13 cellular contexts compared by ENCODE assay signal in genomic region chr4:190179030-190179739, GRCh38. TPM values are rescaled to one million over a fixed set of nuclear protein-coding genes. Genes with fewer than 3 reads are reported as not detected.
DNase-seq lines count a peak whose midpoint lies in the region; ATAC-seq and TF ChIP-seq lines count a peak whose summit lies in the region.
"Not testable (repeated sequence)": the region's sequence is repeated elsewhere in the genome, so short reads cannot be mapped to it uniquely, and the experiment has no call there.
"Had no signal": no experiment of that assay in that cellular context is flagged by ENCODE, and none has a peak within 500 bp of the region (broad histone marks: within the 10 kb centered on the region; RNA-seq: fewer than 3 reads in every experiment).

No MANE protein-coding gene starts in this region.

- H3K4me1 ChIP-seq in Caco-2; prostate gland (replicated peaks): not testable (repeated sequence)

- not testable (repeated sequence) for H3K4me1 Mint-ChIP-seq in Caco-2 (ENCODE audit: low read depth, unreplicated experiment); activated T-cell treated with anti-CD3 and anti-CD28 coated beads, Interleukin-2, amount 50 U/mL, for 72 hours (ENCODE audit: low read depth)

- TF ChIP-seq POLR2A in prostate gland (IDR thresholded peaks at IDR 0.05) = not testable (repeated sequence)

- not testable (repeated sequence) for H3K36me3 Mint-ChIP-seq in Caco-2 (ENCODE audit: insufficient read depth, unreplicated experiment); activated T-cell treated with anti-CD3 and anti-CD28 coated beads, Interleukin-2, amount 50 U/mL, for 72 hours (ENCODE audit: insufficient read depth in 2 of 2)

- not testable (repeated sequence) for H3K9me3 Mint-ChIP-seq in Caco-2 (ENCODE audit: unreplicated experiment); activated T-cell treated with anti-CD3 and anti-CD28 coated beads, Interleukin-2, amount 50 U/mL, for 72 hours

- H3K36me3 ChIP-seq in Caco-2 (ENCODE audit: control insufficient read depth, insufficient read depth, low read length); prostate gland: not testable (repeated sequence)

- CTCF ChIA-PET in Caco-2 (lab: Charles Lee) = not testable (repeated sequence)

- H3K4me3 ChIP-seq in Caco-2 (ENCODE audit: low read depth, low read length); prostate gland: not testable (repeated sequence)

- H3K27me3 ChIP-seq in Caco-2 (replicated peaks; ENCODE audit: control insufficient read depth, insufficient read depth, low read length); prostate gland (replicated peaks; ENCODE audit: insufficient read depth): not testable (repeated sequence)

- H3K27ac ChIP-seq in prostate gland = not testable (repeated sequence)

- not testable (repeated sequence) for H3K27ac Mint-ChIP-seq in Caco-2 (ENCODE audit: unreplicated experiment); activated T-cell treated with anti-CD3 and anti-CD28 coated beads, Interleukin-2, amount 50 U/mL, for 72 hours

- DNase-seq in Caco-2 (peak; percentile 1 to 11), prostate gland (ENCODE audit: low spot score) (peak; percentile 2)
- DNase-seq in activated T-cell treated with anti-CD3 and anti-CD28 coated beads, Interleukin-2, amount 50 U/mL, for 72 hours; left ventricle myocardium superior: not testable (repeated sequence)

- H3K27me3 Mint-ChIP-seq in Caco-2 (ENCODE audit: insufficient read depth, unreplicated experiment); activated T-cell treated with anti-CD3 and anti-CD28 coated beads, Interleukin-2, amount 50 U/mL, for 72 hours (ENCODE audit: low read depth): not testable (repeated sequence)

- 31% methylated on average over 2 of the region's 2 CpGs for WGBS in prostate gland

- BruUV-seq in Caco-2 (replicated peaks; lab: Mats Ljungman, UMichigan) = not testable (repeated sequence)

- not testable (repeated sequence) for H3K4me3 Mint-ChIP-seq in Caco-2 (ENCODE audit: unreplicated experiment); activated T-cell treated with anti-CD3 and anti-CD28 coated beads, Interleukin-2, amount 50 U/mL, for 72 hours

- POLR2A ChIA-PET in Caco-2 (lab: Charles Lee) = not testable (repeated sequence)

- not testable (repeated sequence) for TF ChIP-seq CTCF in Caco-2 (IDR thresholded peaks at IDR 0.05; ENCODE audit: insufficient read depth in 1 of 2, low read depth in 1 of 2, low read length in 1 of 2, severe bottlenecking in 1 of 2, unreplicated experiment in 1 of 2); prostate gland (IDR thresholded peaks at IDR 0.05)

- intact Hi-C loops in Caco-2 (cut with micrococcal nuclease; ENCODE audit: unreplicated experiment); left ventricle myocardium superior (cut with micrococcal nuclease); prostate gland (cut with DNase I): not testable (repeated sequence)

- ATAC-seq in GM19397 (IDR thresholded peaks at IDR 0.05; ENCODE audit: unreplicated experiment) (peak; percentile 60), GM21825 (IDR thresholded peaks at IDR 0.05; ENCODE audit: unreplicated experiment) (peak; percentile 63), HG03064 (IDR thresholded peaks at IDR 0.05; ENCODE audit: low read depth, unreplicated experiment) (peak; percentile 60), HG03521 (IDR thresholded peaks at IDR 0.05; ENCODE audit: unreplicated experiment) (peak; percentile 52), left ventricle myocardium superior (peak; percentile 78)
- ATAC-seq in activated T-cell treated with anti-CD3 and anti-CD28 coated beads, Interleukin-2, amount 50 U/mL, for 72 hours (replicated peaks in 1 of 2) = peak; percentile 49 to 58

- not testable (repeated sequence) for H3K9me3 ChIP-seq in Caco-2, prostate gland

RNA-seq across cellular contexts. Expression of gene DUX4, which starts 5.6 kb away (rescaled TPM):
- not detected in 2 replicates for total RNA-seq in Caco-2 (2022)
- not detected for total RNA-seq in activated T-cell treated with anti-CD3 and anti-CD28 coated beads, Interleukin-2, amount 50 U/mL, for 72 hours
- not detected for total RNA-seq in left ventricle myocardium superior
- not detected for total RNA-seq in prostate gland
- total RNA-seq: CD8-positive, alpha-beta memory T cell; lower leg skin; NCI-H460; SJCRH30; thyroid gland had no signal
